Comparison of ENCODE assay signal across 18 cellular contexts in genomic region chr13:64029343-64030093, GRCh38.
"Had no signal": no experiment of that assay in that cellular context is flagged by ENCODE, and none has a peak within 500 bp of the region (broad histone marks: within the 10 kb centered on the region; RNA-seq: fewer than 3 reads in every experiment).

No MANE protein-coding gene starts in this region.

- H3K27ac Mint-ChIP-seq: activated CD4-positive, alpha-beta memory T cell treated with anti-CD3 and anti-CD28 coated beads, Interleukin-2, amount 10 ng/mL, durations not matched to agents 7 days and 5 days; activated naive CD8-positive, alpha-beta T cell treated with anti-CD3 and anti-CD28 coated beads, Interleukin-2, amount 10 ng/mL, durations not matched to agents 7 days and 5 days; immature natural killer cell; naive thymus-derived CD8-positive, alpha-beta T cell; stimulated activated effector memory CD8-positive, alpha-beta T cell treated with anti-CD3 and anti-CD28 coated beads, Interleukin-12 subunit alpha, Interleukin-12 subunit beta, amount 100 ng/mL, for 72 hours; T-cell had no signal

- H3K27ac ChIP-seq: brain microvascular endothelial cell, foreskin keratinocyte, thoracic aorta, uterus had no signal

- H3K4me1 Mint-ChIP-seq: activated CD4-positive, alpha-beta memory T cell treated with anti-CD3 and anti-CD28 coated beads, Interleukin-2, amount 10 ng/mL, durations not matched to agents 7 days and 5 days; activated naive CD8-positive, alpha-beta T cell treated with anti-CD3 and anti-CD28 coated beads, Interleukin-2, amount 10 ng/mL, durations not matched to agents 7 days and 5 days; immature natural killer cell; naive thymus-derived CD8-positive, alpha-beta T cell; stimulated activated effector memory CD8-positive, alpha-beta T cell treated with anti-CD3 and anti-CD28 coated beads, Interleukin-12 subunit alpha, Interleukin-12 subunit beta, amount 100 ng/mL, for 72 hours; T-cell had no signal

- H3K36me3 ChIP-seq: brain microvascular endothelial cell, thoracic aorta, uterus had no signal

- H3K27me3 Mint-ChIP-seq: activated CD4-positive, alpha-beta memory T cell treated with anti-CD3 and anti-CD28 coated beads, Interleukin-2, amount 10 ng/mL, durations not matched to agents 7 days and 5 days; activated naive CD8-positive, alpha-beta T cell treated with anti-CD3 and anti-CD28 coated beads, Interleukin-2, amount 10 ng/mL, durations not matched to agents 7 days and 5 days; naive thymus-derived CD8-positive, alpha-beta T cell; T-cell had no signal

- DNase-seq: activated CD4-positive, alpha-beta memory T cell treated with anti-CD3 and anti-CD28 coated beads, Interleukin-2, amount 10 ng/mL, durations not matched to agents 7 days and 5 days; activated CD4-positive, alpha-beta T cell treated with anti-CD3 and anti-CD28 coated beads for 1 hour; activated CD8-positive, alpha-beta memory T cell treated with anti-CD3 and anti-CD28 coated beads, Interleukin-2, amount 50 U/mL, for 4 hours; activated naive CD4-positive, alpha-beta T cell; activated naive CD8-positive, alpha-beta T cell treated with anti-CD3 and anti-CD28 coated beads, Interleukin-2, amount 10 ng/mL, durations not matched to agents 7 days and 5 days; activated T-cell treated with anti-CD3 and anti-CD28 coated beads, Interleukin-2, amount 50 U/mL, for 48 hours; brain microvascular endothelial cell; effector memory CD4-positive, alpha-beta T cell; foreskin keratinocyte; glutamatergic neuron; immature natural killer cell; naive thymus-derived CD8-positive, alpha-beta T cell; retina; T-cell; T-helper 9 cell; uterus had no signal

- H3K4me1 ChIP-seq: foreskin keratinocyte, uterus had no signal

- ATAC-seq: foreskin keratinocyte; naive thymus-derived CD8-positive, alpha-beta T cell; stimulated activated effector memory CD8-positive, alpha-beta T cell treated with anti-CD3 and anti-CD28 coated beads, Interleukin-12 subunit alpha, Interleukin-12 subunit beta, amount 100 ng/mL, for 72 hours; T-cell had no signal

- H3K9me3 ChIP-seq: thoracic aorta, uterus had no signal

- H3K4me3 ChIP-seq: thoracic aorta, uterus had no signal

- H3K27me3 ChIP-seq: brain microvascular endothelial cell, foreskin keratinocyte, uterus had no signal

- H3K36me3 Mint-ChIP-seq: activated naive CD8-positive, alpha-beta T cell treated with anti-CD3 and anti-CD28 coated beads, Interleukin-2, amount 10 ng/mL, durations not matched to agents 7 days and 5 days; naive thymus-derived CD8-positive, alpha-beta T cell; stimulated activated effector memory CD8-positive, alpha-beta T cell treated with anti-CD3 and anti-CD28 coated beads, Interleukin-12 subunit alpha, Interleukin-12 subunit beta, amount 100 ng/mL, for 72 hours; T-cell had no signal

- H3K4me3 Mint-ChIP-seq: activated CD4-positive, alpha-beta memory T cell treated with anti-CD3 and anti-CD28 coated beads, Interleukin-2, amount 10 ng/mL, durations not matched to agents 7 days and 5 days; activated naive CD8-positive, alpha-beta T cell treated with anti-CD3 and anti-CD28 coated beads, Interleukin-2, amount 10 ng/mL, durations not matched to agents 7 days and 5 days; immature natural killer cell; naive thymus-derived CD8-positive, alpha-beta T cell; stimulated activated effector memory CD8-positive, alpha-beta T cell treated with anti-CD3 and anti-CD28 coated beads, Interleukin-12 subunit alpha, Interleukin-12 subunit beta, amount 100 ng/mL, for 72 hours; T-cell had no signal
